11 cellular contexts compared by ENCODE assay signal in genomic region chr2:189521686-189522434, GRCh38. TPM values are rescaled to one million over a fixed set of nuclear protein-coding genes. Genes with fewer than 3 reads are reported as not detected.
A peak's percentile ranks its signal among the peaks of the same experiment; 100 is the strongest.
DNase-seq lines count a peak whose midpoint lies in the region; ATAC-seq and TF ChIP-seq lines count a peak whose summit lies in the region.
"Had no signal": no experiment of that assay in that cellular context is flagged by ENCODE, and none has a peak within 500 bp of the region (broad histone marks: within the 10 kb centered on the region; RNA-seq: fewer than 3 reads in every experiment).

No MANE protein-coding gene starts in this region.

- H3K4me1 ChIP-seq in body of pancreas, result peaks cover 20% of the 10 kb centered on the region
- peaks cover 18% of the 10 kb centered on the region for H3K4me1 ChIP-seq in parathyroid adenoma

- H3K9me3 ChIP-seq in body of pancreas (no peaks in the 10 kb centered on the region), parathyroid adenoma (ENCODE audit: control insufficient read depth, low read length) (no peaks in the 10 kb centered on the region)

- whole genome bisulfite sequencing in body of pancreas, 2 donors, result 89 to 100% methylated on average over 2 of the region's 2 CpGs

- intact Hi-C loops in body of pancreas (cut with DNase I), result no loop called here

- H3K27ac ChIP-seq in body of pancreas (peak overlapping the region in 3 of 4 donors; percentile 33 to 66 (median 59)), parathyroid adenoma (peak overlapping the region; percentile 9)

- no peak for DNase-seq in body of pancreas
- DNase-seq in GDM1 (lab: John Stamatoyannopoulos, UW), result no peak
- no peak for DNase-seq in NOMO-1 treated with DMSO at 0.1 percent for 48 hours (lab: John Stamatoyannopoulos, UW; ENCODE audit: unreplicated experiment)
- no peak for DNase-seq in AG08395 (ENCODE audit: low spot score)
- DNase-seq: H9, NCI-H446, SW 1271 had no signal

- no peak overlapping the region for H3K4me2 ChIP-seq in parathyroid adenoma (ENCODE audit: low read length)

- no peak for TF ChIP-seq POLR2A in body of pancreas (IDR thresholded peaks at IDR 0.05)

- H3K27me3 ChIP-seq in body of pancreas (no peaks in the 10 kb centered on the region), parathyroid adenoma (ENCODE audit: control insufficient read depth, insufficient read depth, low read length) (no peaks in the 10 kb centered on the region)

- no peak overlapping the region for H2AFZ ChIP-seq in parathyroid adenoma

- no peaks in the 10 kb centered on the region for H3K79me2 ChIP-seq in parathyroid adenoma

- H3K4me3 ChIP-seq in body of pancreas (no peak overlapping the region), parathyroid adenoma (ENCODE audit: low read depth, low read length) (no peak overlapping the region)

- peak; percentile 65 for ATAC-seq in HG03520 (IDR thresholded peaks at IDR 0.05; ENCODE audit: unreplicated experiment)
- peak; percentile 29 for ATAC-seq in body of pancreas
- ATAC-seq in GM21360 (IDR thresholded peaks at IDR 0.05; ENCODE audit: unreplicated experiment), result no peak

- peak; percentile 20 for TF ChIP-seq CTCF in GM12873 (IDR thresholded peaks at IDR 0.05; ENCODE audit: insufficient read depth, low read depth, low read length, missing control alignments)
- no peak for TF ChIP-seq CTCF in body of pancreas (IDR thresholded peaks at IDR 0.05)
- TF ChIP-seq CTCF in parathyroid adenoma (IDR thresholded peaks at IDR 0.05), result no peak

- H3K36me3 ChIP-seq in body of pancreas (replicated peaks in 1 of 2; ENCODE audit: insufficient read depth in 1 of 2, low read depth in 2 of 2), result no peaks in the 10 kb centered on the region
- no peaks in the 10 kb centered on the region for H3K36me3 ChIP-seq in parathyroid adenoma (ENCODE audit: control insufficient read depth, insufficient read depth, low read length)

- no peak overlapping the region for H3K9ac ChIP-seq in parathyroid adenoma

RNA-seq across cellular contexts. Expression of gene SLC40A1, which starts 58.7 kb away (rescaled TPM):
- total RNA-seq in body of pancreas, result 10 to 100 TPM; 30.3 to 61.2 TPM
- total RNA-seq: H9 had no signal
